In genomic region chr4:180664766-180665368, GRCh38 we compare ENCODE assay signal across 8 cellular contexts.
DNase-seq lines count a peak whose midpoint lies in the region; ATAC-seq and TF ChIP-seq lines count a peak whose summit lies in the region.

No MANE protein-coding gene starts in this region.

- ATAC-seq in GM18867 (IDR thresholded peaks at IDR 0.05; ENCODE audit: unreplicated experiment) = peak; percentile 86
- peak; percentile 82 for ATAC-seq in HG03045 (IDR thresholded peaks at IDR 0.05; ENCODE audit: unreplicated experiment)
- ATAC-seq in left lung = peak; percentile 89

- no peak overlapping the region for H3K27ac ChIP-seq in C4-2B
- no peak overlapping the region for H3K27ac ChIP-seq in left lung

- H3K9me3 ChIP-seq in left lung = no peaks in the 10 kb centered on the region

- H3K4me3 Mint-ChIP-seq in chondrocyte (ENCODE audit: unreplicated experiment) = no peak overlapping the region

- intact Hi-C loops in left lung (cut with DNase I) = no loop called here

- H3K27ac Mint-ChIP-seq in chondrocyte (ENCODE audit: unreplicated experiment) = no peak overlapping the region

- H3K27me3 Mint-ChIP-seq in chondrocyte (ENCODE audit: low read depth) = no peaks in the 10 kb centered on the region

- H3K36me3 Mint-ChIP-seq in chondrocyte (ENCODE audit: low read depth) = no peaks in the 10 kb centered on the region

- H3K4me3 ChIP-seq in left lung = no peak overlapping the region

- H3K9me3 Mint-ChIP-seq in chondrocyte (ENCODE audit: low read depth) = no peaks in the 10 kb centered on the region

- no peaks in the 10 kb centered on the region for H3K4me1 ChIP-seq in left lung

- no peaks in the 10 kb centered on the region for H3K27me3 ChIP-seq in left lung

- peak; percentile 4 for DNase-seq in NCI-H187 treated with DMSO at 0.1 percent for 48 hours (lab: John Stamatoyannopoulos, UW)
- peak; percentile 26 for DNase-seq in T1000 (lab: John Stamatoyannopoulos, UW)
- DNase-seq in chondrocyte (ENCODE audit: low spot score) = no peak
- peak in 1 of 2 donors; percentile 35 for DNase-seq in left lung
- peak; percentile 28 for DNase-seq in stimulated activated CD8-positive, alpha-beta memory T cell treated with anti-CD3 and anti-CD28 coated beads, Interleukin-12 subunit alpha, Interleukin-12 subunit beta, amount 100 ng/mL, for 1 hour (ENCODE audit: low read depth)

- TF ChIP-seq CTCF in C4-2B (conservative IDR thresholded peaks at IDR 0.05) (peak; percentile 81), chondrocyte (IDR thresholded peaks at IDR 0.05) (peak; percentile 93), left lung (IDR thresholded peaks at IDR 0.05) (peak; percentile 67 to 73)

- no peaks in the 10 kb centered on the region for H3K36me3 ChIP-seq in left lung

- peaks cover 4% of the 10 kb centered on the region for H3K4me1 Mint-ChIP-seq in chondrocyte (ENCODE audit: low read depth)
